In the genomic region with DNA sequence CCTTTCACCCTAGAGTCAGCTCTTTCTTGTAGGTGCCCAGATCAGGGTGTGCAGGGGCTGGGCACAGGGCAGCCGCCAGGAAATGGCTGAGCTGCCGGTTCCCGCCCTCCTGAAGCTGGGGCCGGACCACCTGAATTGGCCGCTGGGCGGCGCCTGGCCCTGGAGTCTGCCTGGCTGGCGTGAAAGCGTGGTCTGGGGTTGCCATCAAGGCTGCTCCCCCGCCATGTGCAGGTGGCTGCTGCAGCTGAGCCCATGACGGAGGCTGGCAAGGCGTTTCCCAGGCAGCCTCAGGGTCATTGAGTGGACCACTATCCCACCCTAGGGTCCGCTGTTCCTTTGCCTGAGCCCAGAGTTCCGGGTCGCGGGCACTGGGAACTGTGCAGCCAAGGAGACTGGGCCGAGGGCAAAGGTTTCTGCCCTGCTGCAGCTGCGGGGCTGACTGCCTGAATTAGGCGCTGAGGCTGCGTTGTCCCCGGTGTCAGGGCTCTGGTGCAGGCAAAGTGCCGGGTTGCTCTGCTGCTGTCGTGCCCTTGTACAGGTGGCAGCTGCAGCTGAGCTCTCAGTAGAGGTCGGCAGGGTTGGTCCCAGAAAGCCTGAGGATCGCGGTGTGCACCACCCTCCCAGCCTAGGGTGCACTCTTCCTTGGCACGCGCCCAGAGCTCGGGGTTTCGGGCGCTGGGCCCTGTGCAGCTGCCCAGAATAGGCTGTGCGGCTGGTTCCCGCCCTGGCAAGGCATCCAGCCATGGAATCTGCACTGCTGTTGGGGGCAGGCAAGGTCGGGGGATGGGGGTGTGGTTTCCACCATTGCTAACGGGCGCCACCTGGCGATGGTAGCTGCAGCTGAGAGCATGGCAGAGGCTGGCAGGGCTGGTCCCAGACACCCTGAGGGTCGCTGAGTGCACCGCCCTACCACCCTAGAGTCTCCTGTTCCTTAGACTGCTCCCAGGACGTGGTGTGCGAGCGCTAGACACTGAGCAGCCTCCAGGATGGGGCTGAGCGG, we compare ENCODE assay signal across 8 cellular contexts.
A peak's percentile ranks its signal among the peaks of the same experiment; 100 is the strongest.
DNase-seq lines count a peak whose midpoint lies in the region; ATAC-seq and TF ChIP-seq lines count a peak whose summit lies in the region.
"Not testable (repeated sequence)": the region's sequence is repeated elsewhere in the genome, so short reads cannot be mapped to it uniquely, and the experiment has no call there.

No MANE protein-coding gene starts in this region.

- H3K27ac ChIP-seq in coronary artery, left lung: not testable (repeated sequence)

- TF ChIP-seq CTCF in coronary artery (IDR thresholded peaks at IDR 0.05); left lung (IDR thresholded peaks at IDR 0.05): not testable (repeated sequence)

- not testable (repeated sequence) for H3K36me3 ChIP-seq in left lung

- ATAC-seq in HG03354 (IDR thresholded peaks at IDR 0.05; ENCODE audit: poor library complexity, severe bottlenecking, unreplicated experiment) (peak; percentile 51), left lung (peak; percentile 65)
- peak; percentile 64 for ATAC-seq in stimulated activated effector memory CD8-positive, alpha-beta T cell treated with anti-CD3 and anti-CD28 coated beads, Interleukin-12 subunit alpha, Interleukin-12 subunit beta, amount 100 ng/mL, for 72 hours

- not testable (repeated sequence) for H3K9me3 ChIP-seq in left lung

- not testable (repeated sequence) for H3K27me3 ChIP-seq in left lung

- DNase-seq in CD1c-positive myeloid dendritic cell (ENCODE audit: extremely low spot score) (peak; percentile 0), NCI-H1694 treated with DMSO at 0.1 percent for 48 hours (lab: John Stamatoyannopoulos, UW) (peak; percentile 76), NCI-H748 treated with DMSO at 0.1 percent for 48 hours (lab: John Stamatoyannopoulos, UW) (peak; percentile 21), SK-N-DZ (ENCODE audit: low spot score) (peak; percentile 84), coronary artery (ENCODE audit: low spot score) (peak; percentile 14), left lung (peak in 1 of 2 donors; percentile 76)
- DNase-seq in stimulated activated effector memory CD8-positive, alpha-beta T cell treated with anti-CD3 and anti-CD28 coated beads, Interleukin-12 subunit alpha, Interleukin-12 subunit beta, amount 100 ng/mL, for 72 hours (ENCODE audit: low spot score in 2 of 2), result not testable (repeated sequence)

- H3K9me3 Mint-ChIP-seq in stimulated activated effector memory CD8-positive, alpha-beta T cell treated with anti-CD3 and anti-CD28 coated beads, Interleukin-12 subunit alpha, Interleukin-12 subunit beta, amount 100 ng/mL, for 72 hours, result not testable (repeated sequence)

- not testable (repeated sequence) for H3K4me1 Mint-ChIP-seq in stimulated activated effector memory CD8-positive, alpha-beta T cell treated with anti-CD3 and anti-CD28 coated beads, Interleukin-12 subunit alpha, Interleukin-12 subunit beta, amount 100 ng/mL, for 72 hours

- not testable (repeated sequence) for H3K4me1 ChIP-seq in left lung

- intact Hi-C loops in left lung (cut with DNase I), result not testable (repeated sequence)

- H3K27ac Mint-ChIP-seq in stimulated activated effector memory CD8-positive, alpha-beta T cell treated with anti-CD3 and anti-CD28 coated beads, Interleukin-12 subunit alpha, Interleukin-12 subunit beta, amount 100 ng/mL, for 72 hours, result not testable (repeated sequence)

- H3K4me3 Mint-ChIP-seq in stimulated activated effector memory CD8-positive, alpha-beta T cell treated with anti-CD3 and anti-CD28 coated beads, Interleukin-12 subunit alpha, Interleukin-12 subunit beta, amount 100 ng/mL, for 72 hours, result not testable (repeated sequence)

- not testable (repeated sequence) for H3K4me3 ChIP-seq in coronary artery, left lung

- not testable (repeated sequence) for H3K36me3 Mint-ChIP-seq in stimulated activated effector memory CD8-positive, alpha-beta T cell treated with anti-CD3 and anti-CD28 coated beads, Interleukin-12 subunit alpha, Interleukin-12 subunit beta, amount 100 ng/mL, for 72 hours
